ENCODE assay signal across 8 cellular contexts in genomic region chr3:27483117-27484001, GRCh38. TPM values are rescaled to one million over a fixed set of nuclear protein-coding genes. Genes with fewer than 3 reads are reported as not detected.
DNase-seq lines count a peak whose midpoint lies in the region; ATAC-seq and TF ChIP-seq lines count a peak whose summit lies in the region.

No MANE protein-coding gene starts in this region.

- H2AK5ac ChIP-seq in neuronal stem cell (ENCODE audit: low read depth, low read length): peak overlapping the region; percentile 74

- H2AFZ ChIP-seq in PC-9: peak overlapping the region; percentile 88
- H2AFZ ChIP-seq in neuronal stem cell (ENCODE audit: low read length): peak overlapping the region; percentile 95

- BruUV-seq in PC-9 (replicated peaks; lab: Mats Ljungman, UMichigan): TSS peak; percentile 46

- peak overlapping the region; percentile 98 for H2BK5ac ChIP-seq in neuronal stem cell (ENCODE audit: low read length)

- H2BK12ac ChIP-seq in neuronal stem cell (ENCODE audit: low read length): no peak overlapping the region

- DNase-seq in CD4-positive, CD25-positive, alpha-beta regulatory T cell: peak; percentile 16 to 66 (median 48)
- peak; percentile 49 to 60 for DNase-seq in PC-9
- DNase-seq in activated T-helper 2 cell treated with anti-CD3 and anti-CD28 coated beads, Interferon-gamma antibody, Interleukin-2, Interleukin-4, amounts not matched to agents 10 μg/mL and 5 μg/mL and 100 μg/mL, durations not matched to agents 14 hours and 24 hours and 36 hours (ENCODE audit: low spot score): peak; percentile 46
- peak; percentile 35 to 60 for DNase-seq in foreskin keratinocyte
- DNase-seq in neuronal stem cell (ENCODE audit: low spot score): peak; percentile 33
- DNase-seq in thyroid gland: peak; percentile 53 to 55

- no peaks in the 10 kb centered on the region for H3K9me2 ChIP-seq in PC-9 (ENCODE audit: insufficient read depth)

- no peak overlapping the region for H2BK120ac ChIP-seq in neuronal stem cell (ENCODE audit: low read depth, low read length)

- H3K9ac ChIP-seq in neuronal stem cell (ENCODE audit: low read depth, low read length, poor library complexity): peak overlapping the region; percentile 100

- H3K18ac ChIP-seq in neuronal stem cell (ENCODE audit: low read length): peak overlapping the region; percentile 100

- peak overlapping the region; percentile 91 for H3K14ac ChIP-seq in neuronal stem cell (ENCODE audit: low read length)

- peaks cover 15 to 54% (median 33%) of the 10 kb centered on the region in 4 donors for H3K4me1 Mint-ChIP-seq in CD4-positive, CD25-positive, alpha-beta regulatory T cell
- H3K4me1 Mint-ChIP-seq in activated T-helper 2 cell treated with anti-CD3 and anti-CD28 coated beads, Interferon-gamma antibody, Interleukin-2, Interleukin-4, amounts not matched to agents 10 μg/mL and 5 μg/mL and 100 μg/mL, durations not matched to agents 14 hours and 24 hours and 36 hours (ENCODE audit: low read depth): peaks cover 34% of the 10 kb centered on the region

- H3K27ac ChIP-seq in CD4-positive, CD25-positive, alpha-beta regulatory T cell (ENCODE audit: insufficient read depth, low read length, poor library complexity, severe bottlenecking): peak overlapping the region; percentile 75
- H3K27ac ChIP-seq in PC-9: peak overlapping the region; percentile 71
- H3K27ac ChIP-seq in foreskin keratinocyte: peak overlapping the region; percentile 63
- H3K27ac ChIP-seq in neuronal stem cell (replicated peaks; ENCODE audit: low read length): peak overlapping the region; percentile 94
- peak overlapping the region; percentile 85 to 94 (median 91) for H3K27ac ChIP-seq in thyroid gland

- peak overlapping the region; percentile 100 for H3K4me3 Mint-ChIP-seq in CD4-positive, CD25-positive, alpha-beta regulatory T cell
- H3K4me3 Mint-ChIP-seq in activated T-helper 2 cell treated with anti-CD3 and anti-CD28 coated beads, Interferon-gamma antibody, Interleukin-2, Interleukin-4, amounts not matched to agents 10 μg/mL and 5 μg/mL and 100 μg/mL, durations not matched to agents 14 hours and 24 hours and 36 hours (ENCODE audit: low read depth): peak overlapping the region; percentile 93

- no peaks in the 10 kb centered on the region for H3K9me3 Mint-ChIP-seq in CD4-positive, CD25-positive, alpha-beta regulatory T cell
- H3K9me3 Mint-ChIP-seq in activated T-helper 2 cell treated with anti-CD3 and anti-CD28 coated beads, Interferon-gamma antibody, Interleukin-2, Interleukin-4, amounts not matched to agents 10 μg/mL and 5 μg/mL and 100 μg/mL, durations not matched to agents 14 hours and 24 hours and 36 hours: no peaks in the 10 kb centered on the region

- H3K23ac ChIP-seq in neuronal stem cell (ENCODE audit: low read depth, low read length, poor library complexity): peak overlapping the region; percentile 16

- POLR2A ChIA-PET in PC-9 (lab: Charles Lee; ENCODE audit: unreplicated experiment): interaction anchor here (1.0 kb wide), 1 partner anchor 52 kb away, joined by 3 read pairs; no protein-coding TSS in a partner anchor

- peak in 1 of 2 donors; percentile 54 for TF ChIP-seq POLR2A in thyroid gland (IDR thresholded peaks at IDR 0.05)

- CTCF ChIA-PET in PC-9 (lab: Charles Lee): no interaction called here

- peak overlapping the region; percentile 57 for H4K8ac ChIP-seq in neuronal stem cell (ENCODE audit: low read depth, low read length)

- H4K20me1 ChIP-seq in PC-9 (ENCODE audit: insufficient read depth): no peaks in the 10 kb centered on the region; the same call in 1 of the 2 replicates

- peak overlapping the region; percentile 92 for H3K4me3 ChIP-seq in CD4-positive, CD25-positive, alpha-beta regulatory T cell (ENCODE audit: low read depth, low read length)
- peak overlapping the region; percentile 77 for H3K4me3 ChIP-seq in PC-9
- peak overlapping the region; percentile 92 to 100 for H3K4me3 ChIP-seq in neuronal stem cell (ENCODE audit: low read length in 2 of 2)
- peak overlapping the region; percentile 91 to 93 (median 92) for H3K4me3 ChIP-seq in thyroid gland (replicated peaks in 1 of 3)

- H3K36me3 ChIP-seq in CD4-positive, CD25-positive, alpha-beta regulatory T cell (ENCODE audit: control insufficient read depth, insufficient read depth, low read length): no peaks in the 10 kb centered on the region
- no peaks in the 10 kb centered on the region for H3K36me3 ChIP-seq in PC-9 (ENCODE audit: low read depth)
- H3K36me3 ChIP-seq in neuronal stem cell (replicated peaks in 1 of 2; ENCODE audit: control insufficient read depth in 2 of 2, insufficient read depth in 2 of 2, low read length in 2 of 2): peaks cover 0 to 27% of the 10 kb centered on the region in 2 donors
- no peaks in the 10 kb centered on the region for H3K36me3 ChIP-seq in thyroid gland

- H3K79me1 ChIP-seq in neuronal stem cell (ENCODE audit: low read depth, low read length): peaks cover 3% of the 10 kb centered on the region

- TF ChIP-seq CTCF in PC-9 (conservative IDR thresholded peaks at IDR 0.05): no peak
- TF ChIP-seq CTCF in foreskin keratinocyte (conservative IDR thresholded peaks at IDR 0.05): no peak
- TF ChIP-seq CTCF in thyroid gland (IDR thresholded peaks at IDR 0.05): peak in 1 of 6 experiments; percentile 4

- H3F3A ChIP-seq in PC-9 (ENCODE audit: insufficient read depth, low read depth): peaks cover 13% of the 10 kb centered on the region; the same call in 1 of the 2 replicates

- WGBS in neuronal stem cell (ENCODE audit: extremely low coverage in 2 of 2, insufficient read length in 2 of 2, insufficient replicate concordance in 1 of 2), 2 donors: no CpG with 5 or more reads among the region's 74 CpGs
- WGBS in thyroid gland, 2 donors: 1 to 2% methylated on average over 39 to 47 of the region's 74 CpGs

- peaks cover 44% of the 10 kb centered on the region for H3K4me1 ChIP-seq in CD4-positive, CD25-positive, alpha-beta regulatory T cell (ENCODE audit: control insufficient read depth, insufficient read depth, low read length, poor library complexity, severe bottlenecking)
- H3K4me1 ChIP-seq in PC-9 (replicated peaks; ENCODE audit: insufficient read depth): peaks cover 38% of the 10 kb centered on the region
- H3K4me1 ChIP-seq in foreskin keratinocyte: peaks cover 6% of the 10 kb centered on the region
- peaks cover 0 to 5% of the 10 kb centered on the region in 2 donors for H3K4me1 ChIP-seq in neuronal stem cell (ENCODE audit: control insufficient read depth in 2 of 2, insufficient read depth in 1 of 2, low read depth in 1 of 2, low read length in 2 of 2)
- H3K4me1 ChIP-seq in thyroid gland: peaks cover 0 to 6% of the 10 kb centered on the region in 2 donors

- H3K4me2 ChIP-seq in PC-9 (peak overlapping the region; percentile 91), neuronal stem cell (ENCODE audit: insufficient read depth, low read length, poor library complexity, severe bottlenecking) (peak overlapping the region; percentile 46)

- intact Hi-C loops in PC-9 (cut with micrococcal nuclease; ENCODE audit: unreplicated experiment): loop anchor here (1.0 to 5.0 kb wide), 4 partner anchors 51 to 759 kb away; partner anchors contain the start of gene CMC1
- intact Hi-C loops in activated T-helper 2 cell treated with anti-CD3 and anti-CD28 coated beads, Interferon-gamma antibody, Interleukin-2, Interleukin-4, amounts not matched to agents 10 μg/mL and 5 μg/mL and 100 μg/mL, durations not matched to agents 14 hours and 24 hours and 36 hours (cut with micrococcal nuclease): loop anchor here (1.0 to 5.0 kb wide), 7 partner anchors 49 to 865 kb away; partner anchors contain the start of genes AZI2, NEK10 and ZCWPW2
- intact Hi-C loops in thyroid gland (cut with DNase I): no loop called here

- H3K27ac Mint-ChIP-seq in CD4-positive, CD25-positive, alpha-beta regulatory T cell: peak overlapping the region; percentile 98 to 99 (median 98)
- peak overlapping the region; percentile 88 for H3K27ac Mint-ChIP-seq in activated T-helper 2 cell treated with anti-CD3 and anti-CD28 coated beads, Interferon-gamma antibody, Interleukin-2, Interleukin-4, amounts not matched to agents 10 μg/mL and 5 μg/mL and 100 μg/mL, durations not matched to agents 14 hours and 24 hours and 36 hours

- no peaks in the 10 kb centered on the region for H3K27me3 ChIP-seq in CD4-positive, CD25-positive, alpha-beta regulatory T cell (ENCODE audit: control insufficient read depth, insufficient read depth, low read length)
- H3K27me3 ChIP-seq in PC-9 (ENCODE audit: insufficient read depth, low read depth): no peaks in the 10 kb centered on the region
- no peaks in the 10 kb centered on the region for H3K27me3 ChIP-seq in foreskin keratinocyte
- no peaks in the 10 kb centered on the region for H3K27me3 ChIP-seq in neuronal stem cell (ENCODE audit: control insufficient read depth in 3 of 3, insufficient read depth in 3 of 3, low read depth in 1 of 3, low read length in 3 of 3)
- no peaks in the 10 kb centered on the region for H3K27me3 ChIP-seq in thyroid gland

- H3K9me3 ChIP-seq in CD4-positive, CD25-positive, alpha-beta regulatory T cell (ENCODE audit: control insufficient read depth in 2 of 2, low read length in 2 of 2): no peaks in the 10 kb centered on the region
- H3K9me3 ChIP-seq in PC-9 (ENCODE audit: insufficient read depth, low read depth) (no peaks in the 10 kb centered on the region), neuronal stem cell (replicated peaks in 1 of 2; ENCODE audit: control insufficient read depth in 2 of 2, insufficient read depth in 1 of 2, low read depth in 1 of 2, low read length in 2 of 2) (peaks cover 0 to 10% of the 10 kb centered on the region in 2 donors), thyroid gland (no peaks in the 10 kb centered on the region)

- no peak overlapping the region for H4K91ac ChIP-seq in neuronal stem cell (ENCODE audit: low read depth, low read length, poor library complexity)

- H3K36me3 Mint-ChIP-seq in CD4-positive, CD25-positive, alpha-beta regulatory T cell: peaks cover 8% of the 10 kb centered on the region
- H3K36me3 Mint-ChIP-seq in activated T-helper 2 cell treated with anti-CD3 and anti-CD28 coated beads, Interferon-gamma antibody, Interleukin-2, Interleukin-4, amounts not matched to agents 10 μg/mL and 5 μg/mL and 100 μg/mL, durations not matched to agents 14 hours and 24 hours and 36 hours (ENCODE audit: low read depth): peaks cover 35% of the 10 kb centered on the region

- H2BK15ac ChIP-seq in neuronal stem cell (ENCODE audit: low read length): peak overlapping the region; percentile 56

- H3K4ac ChIP-seq in neuronal stem cell (ENCODE audit: low read length): no peak overlapping the region

- H3K79me2 ChIP-seq in PC-9 (ENCODE audit: low read depth): peaks cover 53% of the 10 kb centered on the region

- H3K27me3 Mint-ChIP-seq in CD4-positive, CD25-positive, alpha-beta regulatory T cell: no peaks in the 10 kb centered on the region
- H3K27me3 Mint-ChIP-seq in activated T-helper 2 cell treated with anti-CD3 and anti-CD28 coated beads, Interferon-gamma antibody, Interleukin-2, Interleukin-4, amounts not matched to agents 10 μg/mL and 5 μg/mL and 100 μg/mL, durations not matched to agents 14 hours and 24 hours and 36 hours (ENCODE audit: low read depth): no peaks in the 10 kb centered on the region

- no peak for ATAC-seq in CD4-positive, CD25-positive, alpha-beta regulatory T cell (ENCODE audit: low read depth in 2 of 2)
- ATAC-seq in GM19035 (IDR thresholded peaks at IDR 0.05; ENCODE audit: unreplicated experiment) (peak; percentile 26), HG03175 (IDR thresholded peaks at IDR 0.05; ENCODE audit: unreplicated experiment) (peak; percentile 22), foreskin keratinocyte (peak; percentile 16)

RNA-seq across cellular contexts. Expression of gene SLC4A7, which starts 0.8 kb away (rescaled TPM):
- total RNA-seq in CD4-positive, CD25-positive, alpha-beta regulatory T cell: 103 TPM
- 10 to 100 TPM; 25.2 to 29.2 (median 27.0) TPM for polyA plus RNA-seq in CD4-positive, CD25-positive, alpha-beta regulatory T cell
- total RNA-seq in PC-9 (2021): 28.1 and 31.7 TPM in 2 replicates
- 76.4 and 77.8 TPM in 2 replicates for total RNA-seq in activated T-helper 2 cell treated with anti-CD3 and anti-CD28 coated beads, Interferon-gamma antibody, Interleukin-2, Interleukin-4, amounts not matched to agents 10 μg/mL and 5 μg/mL and 100 μg/mL, durations not matched to agents 14 hours and 24 hours and 36 hours
- 44.1 and 45.9 TPM in 2 replicates for total RNA-seq in foreskin keratinocyte
- polyA plus RNA-seq in foreskin keratinocyte: 2.9 and 3.3 TPM in 2 replicates
- polyA plus RNA-seq in neuronal stem cell (2013, experiment 1 of 2): 52.3 TPM
- polyA plus RNA-seq in neuronal stem cell (2013, experiment 2 of 2): 55.2 TPM
- 10 to 100 TPM; 22.0 to 47.6 (median 32.3) TPM for total RNA-seq in thyroid gland

Comparison
In these comparisons a context has a peak if more than half of its experiments do, and no peak if none do; other contexts are left out.
1. ATAC-seq: peak in GM19035 (single experiment), HG03175 (single experiment) and foreskin keratinocyte (single experiment); none in CD4-positive, CD25-positive, alpha-beta regulatory T cell (0 of 2).
2. Peak in every context shown above with its lines, with median percentiles within 50 percentile points of each other: DNase-seq, H3K27ac ChIP-seq and H3K4me3 ChIP-seq.